In the genomic region with DNA sequence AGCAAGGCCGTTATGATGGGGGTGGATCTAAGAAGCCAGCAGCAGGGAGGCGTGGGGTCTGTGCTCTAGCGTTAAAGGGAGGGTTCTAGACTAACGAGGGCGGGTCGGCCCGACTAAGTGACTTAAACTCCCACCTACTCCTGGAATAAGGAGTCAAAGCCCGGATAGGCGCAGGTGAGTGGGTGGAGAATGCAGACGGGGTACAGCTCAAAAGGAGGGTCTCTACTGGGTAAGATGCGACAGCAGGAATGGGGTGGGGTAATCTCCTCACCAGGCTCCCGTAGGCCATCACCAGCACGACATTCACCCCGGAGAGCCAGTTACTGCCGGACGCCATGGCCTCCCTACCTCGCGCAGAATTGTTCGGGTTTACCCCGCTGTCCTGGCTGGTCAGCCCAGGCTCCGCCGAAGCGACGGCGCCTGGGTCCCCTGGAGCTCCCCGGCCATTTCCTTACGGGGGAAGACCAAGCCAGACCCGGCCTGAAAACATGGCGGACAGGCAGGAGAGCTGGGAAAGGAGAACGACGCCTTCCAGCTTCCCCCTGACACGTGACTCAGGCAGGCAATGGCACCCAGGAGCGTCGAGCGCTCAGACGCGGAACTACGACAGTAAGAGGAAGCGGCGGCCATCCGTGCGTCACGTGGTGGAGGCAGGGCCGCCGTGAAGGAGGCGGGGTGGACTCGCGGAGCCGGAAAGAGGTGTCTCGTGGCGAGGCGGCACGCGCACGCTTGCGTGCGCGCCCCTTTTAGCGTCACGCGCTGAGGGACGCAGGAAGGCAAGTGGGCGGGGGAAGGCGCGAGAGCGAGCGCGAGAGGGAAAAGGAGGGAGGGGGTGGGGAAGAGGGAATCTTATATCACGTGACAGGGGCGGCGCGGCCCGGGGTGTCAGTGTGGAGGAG, we compare ENCODE assay signal across 1 cellular context.
TF ChIP-seq lines count a peak whose summit lies in the region.

A gene with protein sequence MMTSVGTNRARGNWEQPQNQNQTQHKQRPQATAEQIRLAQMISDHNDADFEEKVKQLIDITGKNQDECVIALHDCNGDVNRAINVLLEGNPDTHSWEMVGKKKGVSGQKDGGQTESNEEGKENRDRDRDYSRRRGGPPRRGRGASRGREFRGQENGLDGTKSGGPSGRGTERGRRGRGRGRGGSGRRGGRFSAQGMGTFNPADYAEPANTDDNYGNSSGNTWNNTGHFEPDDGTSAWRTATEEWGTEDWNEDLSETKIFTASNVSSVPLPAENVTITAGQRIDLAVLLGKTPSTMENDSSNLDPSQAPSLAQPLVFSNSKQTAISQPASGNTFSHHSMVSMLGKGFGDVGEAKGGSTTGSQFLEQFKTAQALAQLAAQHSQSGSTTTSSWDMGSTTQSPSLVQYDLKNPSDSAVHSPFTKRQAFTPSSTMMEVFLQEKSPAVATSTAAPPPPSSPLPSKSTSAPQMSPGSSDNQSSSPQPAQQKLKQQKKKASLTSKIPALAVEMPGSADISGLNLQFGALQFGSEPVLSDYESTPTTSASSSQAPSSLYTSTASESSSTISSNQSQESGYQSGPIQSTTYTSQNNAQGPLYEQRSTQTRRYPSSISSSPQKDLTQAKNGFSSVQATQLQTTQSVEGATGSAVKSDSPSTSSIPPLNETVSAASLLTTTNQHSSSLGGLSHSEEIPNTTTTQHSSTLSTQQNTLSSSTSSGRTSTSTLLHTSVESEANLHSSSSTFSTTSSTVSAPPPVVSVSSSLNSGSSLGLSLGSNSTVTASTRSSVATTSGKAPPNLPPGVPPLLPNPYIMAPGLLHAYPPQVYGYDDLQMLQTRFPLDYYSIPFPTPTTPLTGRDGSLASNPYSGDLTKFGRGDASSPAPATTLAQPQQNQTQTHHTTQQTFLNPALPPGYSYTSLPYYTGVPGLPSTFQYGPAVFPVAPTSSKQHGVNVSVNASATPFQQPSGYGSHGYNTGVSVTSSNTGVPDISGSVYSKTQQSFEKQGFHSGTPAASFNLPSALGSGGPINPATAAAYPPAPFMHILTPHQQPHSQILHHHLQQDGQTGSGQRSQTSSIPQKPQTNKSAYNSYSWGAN (plus strand): TSS at position 885 of the 899 bp plus-strand sequence. CDS start 4,169 bp downstream, outside the sequence.

TF ChIP-seq in K562, 482 proteins besides CTCF, POLR2A, EP300 and RAD21 (continued from another document and continues in another):
- TF ChIP-seq, protein P1, sequence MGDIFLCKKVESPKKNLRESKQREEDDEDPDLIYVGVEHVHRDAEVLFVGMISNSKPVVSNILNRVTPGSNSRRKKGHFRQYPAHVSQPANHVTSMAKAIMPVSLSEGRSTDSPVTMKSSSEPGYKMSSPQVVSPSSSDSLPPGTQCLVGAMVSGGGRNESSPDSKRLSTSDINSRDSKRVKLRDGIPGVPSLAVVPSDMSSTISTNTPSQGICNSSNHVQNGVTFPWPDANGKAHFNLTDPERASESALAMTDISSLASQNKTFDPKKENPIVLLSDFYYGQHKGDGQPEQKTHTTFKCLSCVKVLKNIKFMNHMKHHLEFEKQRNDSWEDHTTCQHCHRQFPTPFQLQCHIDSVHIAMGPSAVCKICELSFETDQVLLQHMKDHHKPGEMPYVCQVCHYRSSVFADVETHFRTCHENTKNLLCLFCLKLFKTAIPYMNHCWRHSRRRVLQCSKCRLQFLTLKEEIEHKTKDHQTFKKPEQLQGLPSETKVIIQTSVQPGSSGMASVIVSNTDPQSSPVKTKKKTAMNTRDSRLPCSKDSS (IDR thresholded peaks at IDR 0.05; ENCODE audit: low read depth, partially characterized antibody), result no peak
- TF ChIP-seq TAF15 (IDR thresholded peaks at IDR 0.05; ENCODE audit: low read depth, low read length), result no peak
- 0 out of 2 replicates have a peak, but pooled peaks have one; percentile 59 for TF ChIP-seq ZNF175 (CRISPR knock-in tag; IDR thresholded peaks at IDR 0.05; ENCODE audit: low read depth)
- no peak for TF ChIP-seq MCM2 (IDR thresholded peaks at IDR 0.05; ENCODE audit: low read depth)
- peak; percentile 58; the same call in 1 of the 2 replicates for TF ChIP-seq FOSL1 (tag; conservative IDR thresholded peaks at IDR 0.05)
- TF ChIP-seq ZNF778 (CRISPR knock-in tag; IDR thresholded peaks at IDR 0.05), result no peak
- no peak for TF ChIP-seq TAL1 (IDR thresholded peaks at IDR 0.05)
- no peak for TF ChIP-seq ZNF57 (CRISPR knock-in tag; IDR thresholded peaks at IDR 0.05)
- TF ChIP-seq HNRNPK (IDR thresholded peaks at IDR 0.05; ENCODE audit: low read depth, low read length, poor library complexity, severe bottlenecking), result no peak
- TF ChIP-seq ZNF830 (CRISPR knock-in tag; IDR thresholded peaks at IDR 0.05), result no peak
- TF ChIP-seq ZNF766 (CRISPR knock-in tag; conservative IDR thresholded peaks at IDR 0.05), result no peak
- TF ChIP-seq NR3C1 (CRISPR knock-in tag; IDR thresholded peaks at IDR 0.05), result no peak
- TF ChIP-seq CBX2 (IDR thresholded peaks at IDR 0.05; ENCODE audit: insufficient read depth, low read length, poor library complexity, severe bottlenecking), result no peak
- TF ChIP-seq KDM4B (IDR thresholded peaks at IDR 0.05; ENCODE audit: borderline replicate concordance in 2 of 2, low read depth in 1 of 2), result no peak; a peak in 1 of 4 replicates
- TF ChIP-seq SRSF3 (IDR thresholded peaks at IDR 0.05; ENCODE audit: insufficient read depth, low read length), result peak; percentile 82; the same call in 1 of the 2 replicates
- TF ChIP-seq HMG20A (CRISPR knock-in tag; conservative IDR thresholded peaks at IDR 0.05), result no peak
- TF ChIP-seq, protein P2, sequence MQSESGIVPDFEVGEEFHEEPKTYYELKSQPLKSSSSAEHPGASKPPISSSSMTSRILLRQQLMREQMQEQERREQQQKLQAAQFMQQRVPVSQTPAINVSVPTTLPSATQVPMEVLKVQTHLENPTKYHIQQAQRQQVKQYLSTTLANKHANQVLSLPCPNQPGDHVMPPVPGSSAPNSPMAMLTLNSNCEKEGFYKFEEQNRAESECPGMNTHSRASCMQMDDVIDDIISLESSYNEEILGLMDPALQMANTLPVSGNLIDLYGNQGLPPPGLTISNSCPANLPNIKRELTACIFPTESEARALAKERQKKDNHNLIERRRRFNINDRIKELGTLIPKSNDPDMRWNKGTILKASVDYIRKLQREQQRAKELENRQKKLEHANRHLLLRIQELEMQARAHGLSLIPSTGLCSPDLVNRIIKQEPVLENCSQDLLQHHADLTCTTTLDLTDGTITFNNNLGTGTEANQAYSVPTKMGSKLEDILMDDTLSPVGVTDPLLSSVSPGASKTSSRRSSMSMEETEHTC (IDR thresholded peaks at IDR 0.05), result peak; percentile 95
- TF ChIP-seq, protein P3, sequence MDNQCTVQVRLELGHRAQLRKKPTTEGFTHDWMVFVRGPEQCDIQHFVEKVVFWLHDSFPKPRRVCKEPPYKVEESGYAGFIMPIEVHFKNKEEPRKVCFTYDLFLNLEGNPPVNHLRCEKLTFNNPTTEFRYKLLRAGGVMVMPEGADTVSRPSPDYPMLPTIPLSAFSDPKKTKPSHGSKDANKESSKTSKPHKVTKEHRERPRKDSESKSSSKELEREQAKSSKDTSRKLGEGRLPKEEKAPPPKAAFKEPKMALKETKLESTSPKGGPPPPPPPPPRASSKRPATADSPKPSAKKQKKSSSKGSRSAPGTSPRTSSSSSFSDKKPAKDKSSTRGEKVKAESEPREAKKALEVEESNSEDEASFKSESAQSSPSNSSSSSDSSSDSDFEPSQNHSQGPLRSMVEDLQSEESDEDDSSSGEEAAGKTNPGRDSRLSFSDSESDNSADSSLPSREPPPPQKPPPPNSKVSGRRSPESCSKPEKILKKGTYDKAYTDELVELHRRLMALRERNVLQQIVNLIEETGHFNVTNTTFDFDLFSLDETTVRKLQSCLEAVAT (IDR thresholded peaks at IDR 0.05), result peak in 1 of 2 experiments; percentile 99
- TF ChIP-seq, protein P4, sequence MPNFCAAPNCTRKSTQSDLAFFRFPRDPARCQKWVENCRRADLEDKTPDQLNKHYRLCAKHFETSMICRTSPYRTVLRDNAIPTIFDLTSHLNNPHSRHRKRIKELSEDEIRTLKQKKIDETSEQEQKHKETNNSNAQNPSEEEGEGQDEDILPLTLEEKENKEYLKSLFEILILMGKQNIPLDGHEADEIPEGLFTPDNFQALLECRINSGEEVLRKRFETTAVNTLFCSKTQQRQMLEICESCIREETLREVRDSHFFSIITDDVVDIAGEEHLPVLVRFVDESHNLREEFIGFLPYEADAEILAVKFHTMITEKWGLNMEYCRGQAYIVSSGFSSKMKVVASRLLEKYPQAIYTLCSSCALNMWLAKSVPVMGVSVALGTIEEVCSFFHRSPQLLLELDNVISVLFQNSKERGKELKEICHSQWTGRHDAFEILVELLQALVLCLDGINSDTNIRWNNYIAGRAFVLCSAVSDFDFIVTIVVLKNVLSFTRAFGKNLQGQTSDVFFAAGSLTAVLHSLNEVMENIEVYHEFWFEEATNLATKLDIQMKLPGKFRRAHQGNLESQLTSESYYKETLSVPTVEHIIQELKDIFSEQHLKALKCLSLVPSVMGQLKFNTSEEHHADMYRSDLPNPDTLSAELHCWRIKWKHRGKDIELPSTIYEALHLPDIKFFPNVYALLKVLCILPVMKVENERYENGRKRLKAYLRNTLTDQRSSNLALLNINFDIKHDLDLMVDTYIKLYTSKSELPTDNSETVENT (CRISPR knock-in tag; IDR thresholded peaks at IDR 0.05), result peak; percentile 46; the same call in 1 of the 2 replicates
- no peak for TF ChIP-seq ZNF77 (CRISPR knock-in tag; IDR thresholded peaks at IDR 0.05)
- TF ChIP-seq IRF2 (CRISPR knock-in tag; IDR thresholded peaks at IDR 0.05), result no peak
- TF ChIP-seq ZNF143 (CRISPR knock-in tag; IDR thresholded peaks at IDR 0.05), result no peak
- no peak for TF ChIP-seq HDAC2 (IDR thresholded peaks at IDR 0.05)
- peak in 1 of 2 experiments; percentile 37; a peak in 1 of 4 replicates for TF ChIP-seq TBL1XR1 (IDR thresholded peaks at IDR 0.05; ENCODE audit: low read length in 2 of 2)
- no peak for TF ChIP-seq ZNF12 (CRISPR knock-in tag; IDR thresholded peaks at IDR 0.05)
- peak; percentile 93 for TF ChIP-seq SPI1 (IDR thresholded peaks at IDR 0.05; ENCODE audit: borderline replicate concordance, low read depth, low read length)
- TF ChIP-seq, protein P5, sequence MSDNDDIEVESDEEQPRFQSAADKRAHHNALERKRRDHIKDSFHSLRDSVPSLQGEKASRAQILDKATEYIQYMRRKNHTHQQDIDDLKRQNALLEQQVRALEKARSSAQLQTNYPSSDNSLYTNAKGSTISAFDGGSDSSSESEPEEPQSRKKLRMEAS (CRISPR knock-in tag; IDR thresholded peaks at IDR 0.05), result peak; percentile 99
- TF ChIP-seq, protein P6, sequence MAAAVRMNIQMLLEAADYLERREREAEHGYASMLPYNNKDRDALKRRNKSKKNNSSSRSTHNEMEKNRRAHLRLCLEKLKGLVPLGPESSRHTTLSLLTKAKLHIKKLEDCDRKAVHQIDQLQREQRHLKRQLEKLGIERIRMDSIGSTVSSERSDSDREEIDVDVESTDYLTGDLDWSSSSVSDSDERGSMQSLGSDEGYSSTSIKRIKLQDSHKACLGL (CRISPR knock-in tag; IDR thresholded peaks at IDR 0.05; ENCODE audit: borderline replicate concordance, poor library complexity, severe bottlenecking), result no peak
- peak; percentile 49; the same call in 1 of the 2 replicates for TF ChIP-seq TCF7L2 (IDR thresholded peaks at IDR 0.05; ENCODE audit: low read depth, low read length)
- TF ChIP-seq, protein P7, sequence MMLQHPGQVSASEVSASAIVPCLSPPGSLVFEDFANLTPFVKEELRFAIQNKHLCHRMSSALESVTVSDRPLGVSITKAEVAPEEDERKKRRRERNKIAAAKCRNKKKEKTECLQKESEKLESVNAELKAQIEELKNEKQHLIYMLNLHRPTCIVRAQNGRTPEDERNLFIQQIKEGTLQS (IDR thresholded peaks at IDR 0.05), result no peak; the same call in 1 of the 2 replicates
- TF ChIP-seq, protein P7 (CRISPR knock-in tag; conservative IDR thresholded peaks at IDR 0.05), result 0 out of 2 replicates have a peak, but pooled peaks have one; percentile 45
- peak; percentile 17; the same call in 1 of the 2 replicates for TF ChIP-seq ZEB2 (IDR thresholded peaks at IDR 0.05)
- no peak for TF ChIP-seq PRPF4 (IDR thresholded peaks at IDR 0.05; ENCODE audit: insufficient read depth, low read depth, low read length, poor library complexity, severe bottlenecking)
- TF ChIP-seq TCF3 (CRISPR knock-in tag; IDR thresholded peaks at IDR 0.05), result peak; percentile 9; the same call in 1 of the 2 replicates
- TF ChIP-seq RBM22 (IDR thresholded peaks at IDR 0.05; ENCODE audit: low read depth, low read length, poor library complexity, severe bottlenecking), result no peak
- TF ChIP-seq BRD4 (IDR thresholded peaks at IDR 0.05), result no peak
- TF ChIP-seq, protein P8, sequence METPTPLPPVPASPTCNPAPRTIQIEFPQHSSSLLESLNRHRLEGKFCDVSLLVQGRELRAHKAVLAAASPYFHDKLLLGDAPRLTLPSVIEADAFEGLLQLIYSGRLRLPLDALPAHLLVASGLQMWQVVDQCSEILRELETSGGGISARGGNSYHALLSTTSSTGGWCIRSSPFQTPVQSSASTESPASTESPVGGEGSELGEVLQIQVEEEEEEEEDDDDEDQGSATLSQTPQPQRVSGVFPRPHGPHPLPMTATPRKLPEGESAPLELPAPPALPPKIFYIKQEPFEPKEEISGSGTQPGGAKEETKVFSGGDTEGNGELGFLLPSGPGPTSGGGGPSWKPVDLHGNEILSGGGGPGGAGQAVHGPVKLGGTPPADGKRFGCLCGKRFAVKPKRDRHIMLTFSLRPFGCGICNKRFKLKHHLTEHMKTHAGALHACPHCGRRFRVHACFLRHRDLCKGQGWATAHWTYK (CRISPR knock-in tag; IDR thresholded peaks at IDR 0.05), result peak; percentile 52; the same call in 1 of the 2 replicates
- TF ChIP-seq, protein P9, sequence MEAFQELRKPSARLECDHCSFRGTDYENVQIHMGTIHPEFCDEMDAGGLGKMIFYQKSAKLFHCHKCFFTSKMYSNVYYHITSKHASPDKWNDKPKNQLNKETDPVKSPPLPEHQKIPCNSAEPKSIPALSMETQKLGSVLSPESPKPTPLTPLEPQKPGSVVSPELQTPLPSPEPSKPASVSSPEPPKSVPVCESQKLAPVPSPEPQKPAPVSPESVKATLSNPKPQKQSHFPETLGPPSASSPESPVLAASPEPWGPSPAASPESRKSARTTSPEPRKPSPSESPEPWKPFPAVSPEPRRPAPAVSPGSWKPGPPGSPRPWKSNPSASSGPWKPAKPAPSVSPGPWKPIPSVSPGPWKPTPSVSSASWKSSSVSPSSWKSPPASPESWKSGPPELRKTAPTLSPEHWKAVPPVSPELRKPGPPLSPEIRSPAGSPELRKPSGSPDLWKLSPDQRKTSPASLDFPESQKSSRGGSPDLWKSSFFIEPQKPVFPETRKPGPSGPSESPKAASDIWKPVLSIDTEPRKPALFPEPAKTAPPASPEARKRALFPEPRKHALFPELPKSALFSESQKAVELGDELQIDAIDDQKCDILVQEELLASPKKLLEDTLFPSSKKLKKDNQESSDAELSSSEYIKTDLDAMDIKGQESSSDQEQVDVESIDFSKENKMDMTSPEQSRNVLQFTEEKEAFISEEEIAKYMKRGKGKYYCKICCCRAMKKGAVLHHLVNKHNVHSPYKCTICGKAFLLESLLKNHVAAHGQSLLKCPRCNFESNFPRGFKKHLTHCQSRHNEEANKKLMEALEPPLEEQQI (IDR thresholded peaks at IDR 0.05), result no peak
